Comparison of ENCODE assay signal across 2 cellular contexts in the genomic region with DNA sequence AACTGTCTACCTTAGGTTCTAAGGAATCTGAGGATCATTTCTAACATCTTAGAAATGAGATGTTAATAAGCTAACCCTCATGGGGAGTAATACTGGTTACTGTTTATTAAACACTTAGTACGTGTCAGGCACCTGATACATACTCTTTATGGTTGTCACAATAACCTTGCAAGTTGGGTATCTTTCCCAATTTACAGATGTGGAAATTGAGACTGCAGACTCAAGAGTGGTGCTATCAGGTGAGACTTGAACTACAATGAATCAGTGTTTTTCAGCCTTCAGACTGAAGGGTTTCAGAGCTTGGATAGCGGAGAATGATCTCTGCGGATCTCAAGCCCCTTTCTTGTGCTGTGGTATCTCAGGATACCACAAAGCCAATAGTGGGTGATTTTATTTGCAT.
TF ChIP-seq lines count a peak whose summit lies in the region.

No MANE protein-coding gene starts in this region.

TF ChIP-seq in HepG2, 621 proteins besides CTCF, POLR2A, EP300 and RAD21:
- peak; percentile 56; the same call in 1 of the 2 replicates for TF ChIP-seq KDM1A (CRISPR knock-in tag; IDR thresholded peaks at IDR 0.05)
- no peak for TF ChIP-seq ZNF33A (CRISPR knock-in tag; IDR thresholded peaks at IDR 0.05; ENCODE audit: borderline replicate concordance)
- TF ChIP-seq ZNF629 (CRISPR knock-in tag; conservative IDR thresholded peaks at IDR 0.05), result peak; percentile 78
- TF ChIP-seq, protein P1, sequence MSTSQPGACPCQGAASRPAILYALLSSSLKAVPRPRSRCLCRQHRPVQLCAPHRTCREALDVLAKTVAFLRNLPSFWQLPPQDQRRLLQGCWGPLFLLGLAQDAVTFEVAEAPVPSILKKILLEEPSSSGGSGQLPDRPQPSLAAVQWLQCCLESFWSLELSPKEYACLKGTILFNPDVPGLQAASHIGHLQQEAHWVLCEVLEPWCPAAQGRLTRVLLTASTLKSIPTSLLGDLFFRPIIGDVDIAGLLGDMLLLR (CRISPR knock-in tag; IDR thresholded peaks at IDR 0.05), result no peak

TF ChIP-seq in IMR-90, 13 proteins besides CTCF, POLR2A, EP300 and RAD21:
- TF ChIP-seq RFX5 (IDR thresholded peaks at IDR 0.05; ENCODE audit: low read depth, low read length) (no peak), SMC3 (IDR thresholded peaks at IDR 0.05; ENCODE audit: low read depth, low read length) (no peak), MAFK (IDR thresholded peaks at IDR 0.05; ENCODE audit: low read depth, low read length) (no peak), MXI1 (IDR thresholded peaks at IDR 0.05; ENCODE audit: borderline replicate concordance, low read depth, low read length) (no peak), FOS (IDR thresholded peaks at IDR 0.05; ENCODE audit: low read depth, low read length) (no peak), CEBPB (IDR thresholded peaks at IDR 0.05; ENCODE audit: low read depth, low read length) (no peak), RCOR1 (IDR thresholded peaks at IDR 0.05; ENCODE audit: insufficient replicate concordance, low read length) (no peak), NFE2L2 (IDR thresholded peaks at IDR 0.05; ENCODE audit: low read depth, low read length) (no peak), CHD1 (IDR thresholded peaks at IDR 0.05; ENCODE audit: low read depth, low read length) (no peak), MAZ (IDR thresholded peaks at IDR 0.05; ENCODE audit: borderline replicate concordance, low read depth, low read length) (no peak)
- TF ChIP-seq, protein P2, sequence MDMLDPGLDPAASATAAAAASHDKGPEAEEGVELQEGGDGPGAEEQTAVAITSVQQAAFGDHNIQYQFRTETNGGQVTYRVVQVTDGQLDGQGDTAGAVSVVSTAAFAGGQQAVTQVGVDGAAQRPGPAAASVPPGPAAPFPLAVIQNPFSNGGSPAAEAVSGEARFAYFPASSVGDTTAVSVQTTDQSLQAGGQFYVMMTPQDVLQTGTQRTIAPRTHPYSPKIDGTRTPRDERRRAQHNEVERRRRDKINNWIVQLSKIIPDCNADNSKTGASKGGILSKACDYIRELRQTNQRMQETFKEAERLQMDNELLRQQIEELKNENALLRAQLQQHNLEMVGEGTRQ (IDR thresholded peaks at IDR 0.05; ENCODE audit: low read depth, low read length), result no peak
- TF ChIP-seq, protein P3, sequence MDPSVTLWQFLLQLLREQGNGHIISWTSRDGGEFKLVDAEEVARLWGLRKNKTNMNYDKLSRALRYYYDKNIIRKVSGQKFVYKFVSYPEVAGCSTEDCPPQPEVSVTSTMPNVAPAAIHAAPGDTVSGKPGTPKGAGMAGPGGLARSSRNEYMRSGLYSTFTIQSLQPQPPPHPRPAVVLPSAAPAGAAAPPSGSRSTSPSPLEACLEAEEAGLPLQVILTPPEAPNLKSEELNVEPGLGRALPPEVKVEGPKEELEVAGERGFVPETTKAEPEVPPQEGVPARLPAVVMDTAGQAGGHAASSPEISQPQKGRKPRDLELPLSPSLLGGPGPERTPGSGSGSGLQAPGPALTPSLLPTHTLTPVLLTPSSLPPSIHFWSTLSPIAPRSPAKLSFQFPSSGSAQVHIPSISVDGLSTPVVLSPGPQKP (IDR thresholded peaks at IDR 0.05; ENCODE audit: borderline replicate concordance, low read depth, low read length), result no peak
